Comparison of ENCODE assay signal across 30 cellular contexts in genomic region chr12:64296301-64296700, GRCh38.
DNase-seq lines count a peak whose midpoint lies in the region; TF ChIP-seq lines count a peak whose summit lies in the region.
"Had no signal": no experiment of that assay in that cellular context is flagged by ENCODE, and none has a peak within 500 bp of the region (broad histone marks: within the 10 kb centered on the region; RNA-seq: fewer than 3 reads in every experiment).

No MANE protein-coding gene starts in this region.

- H3K4me3 ChIP-seq in Caco-2 (ENCODE audit: low read depth, low read length) = no peak overlapping the region
- H3K4me3 ChIP-seq in trophoblast cell (ENCODE audit: low read depth, low read length) = no peak overlapping the region
- no peak overlapping the region for H3K4me3 ChIP-seq in tibial artery
- H3K4me3 ChIP-seq: A549; BLaER1; BLaER1 treated with 17β-estradiol and CSF1 and Interleukin-3, amounts not matched to agents 10 nM and 100 nM had no signal

- H3K27me3 ChIP-seq in Caco-2 (replicated peaks; ENCODE audit: control insufficient read depth, insufficient read depth, low read length) (no peaks in the 10 kb centered on the region), trophoblast cell (ENCODE audit: insufficient read depth, low read length) (no peaks in the 10 kb centered on the region), tibial artery (no peaks in the 10 kb centered on the region)
- H3K27me3 ChIP-seq: BLaER1; BLaER1 treated with 17β-estradiol and CSF1 and Interleukin-3, amounts not matched to agents 10 nM and 100 nM had no signal

- no peak overlapping the region for H2BK120ac ChIP-seq in trophoblast cell (ENCODE audit: insufficient read depth, low read length, poor library complexity)

- H3K4ac ChIP-seq in trophoblast cell (ENCODE audit: low read depth, low read length) = no peak overlapping the region

- H3K36me3 Mint-ChIP-seq in Caco-2 (ENCODE audit: insufficient read depth, unreplicated experiment) = peaks cover 6% of the 10 kb centered on the region
- H3K36me3 Mint-ChIP-seq: CD14-positive monocyte; CD4-positive, alpha-beta memory T cell; CD4-positive, CD25-positive, alpha-beta regulatory T cell; CD8-positive, alpha-beta memory T cell; CD8-positive, alpha-beta T cell had no signal

- DNase-seq in Caco-2 (no peak), trophoblast cell (peak; percentile 55 to 81), tibial artery (no peak), RWPE1 (ENCODE audit: low spot score) (no peak)
- DNase-seq: 8988T; ACHN; AML-193; BE2C; C1 segment of cervical spinal cord; Calu3; CD4-positive, alpha-beta memory T cell; CD4-positive, alpha-beta T cell; CD4-positive, CD25-positive, alpha-beta regulatory T cell; CD8-positive, alpha-beta memory T cell; CD8-positive, alpha-beta T cell; COR-L47; DMS 273 treated with DMSO at 0.1 percent for 48 hours; DMS153; DMS53; DMS79; DMS79 treated with DMSO at 0.1 percent for 48 hours; DND-41; EL had no signal

- H3K27ac ChIP-seq in trophoblast cell (ENCODE audit: low read depth, low read length) (no peak overlapping the region), tibial artery (no peak overlapping the region), RWPE1 (no peak overlapping the region)
- H3K27ac ChIP-seq: 22Rv1; A549; BLaER1; BLaER1 treated with 17β-estradiol and CSF1 and Interleukin-3, amounts not matched to agents 10 nM and 100 nM; C4-2B had no signal

- H2AK5ac ChIP-seq in trophoblast cell (ENCODE audit: low read length) = no peak overlapping the region

- peak overlapping the region; percentile 33 for H3K27ac Mint-ChIP-seq in Caco-2 (ENCODE audit: unreplicated experiment)
- H3K27ac Mint-ChIP-seq: B cell; CD14-positive monocyte; CD4-positive, alpha-beta memory T cell; CD4-positive, alpha-beta T cell; CD4-positive, CD25-positive, alpha-beta regulatory T cell; CD8-positive, alpha-beta memory T cell; CD8-positive, alpha-beta T cell had no signal

- H3K4me1 ChIP-seq in Caco-2 (no peaks in the 10 kb centered on the region), trophoblast cell (ENCODE audit: control insufficient read depth in 1 of 2, insufficient read depth in 2 of 2, low read length in 2 of 2) (no peaks in the 10 kb centered on the region), tibial artery (no peaks in the 10 kb centered on the region)
- H3K4me1 ChIP-seq: A549, BE2C had no signal

- no peak overlapping the region for H3K4me3 Mint-ChIP-seq in Caco-2 (ENCODE audit: unreplicated experiment)
- H3K4me3 Mint-ChIP-seq: B cell; CD14-positive monocyte; CD4-positive, alpha-beta memory T cell; CD4-positive, alpha-beta T cell; CD4-positive, CD25-positive, alpha-beta regulatory T cell; CD8-positive, alpha-beta memory T cell; CD8-positive, alpha-beta T cell had no signal

- H4K91ac ChIP-seq in trophoblast cell (ENCODE audit: low read depth, low read length) = no peak overlapping the region

- H2BK12ac ChIP-seq in trophoblast cell (ENCODE audit: low read length) = no peak overlapping the region

- CTCF ChIA-PET in Caco-2 (lab: Charles Lee) (no interaction called here), RWPE1 (lab: Yijun Ruan, JAX) (interaction anchor here (0.9 to 1.0 kb wide), 2 partner anchors 10 to 35 kb away, joined by 3 read pairs; no protein-coding TSS in a partner anchor)

- no peaks in the 10 kb centered on the region for H3K27me3 Mint-ChIP-seq in Caco-2 (ENCODE audit: insufficient read depth, unreplicated experiment)
- H3K27me3 Mint-ChIP-seq: B cell had no signal

- no TSS peak for BruUV-seq in Caco-2 (replicated peaks; lab: Mats Ljungman, UMichigan)

- no peak overlapping the region for H3K4me2 ChIP-seq in trophoblast cell (ENCODE audit: low read length)
- H3K4me2 ChIP-seq: A549; BLaER1; BLaER1 treated with 17β-estradiol and CSF1 and Interleukin-3, amounts not matched to agents 10 nM and 100 nM had no signal

- H3K9me3 ChIP-seq in Caco-2 = no peaks in the 10 kb centered on the region
- H3K9me3 ChIP-seq in trophoblast cell (ENCODE audit: insufficient read depth, low read depth, low read length) = peaks cover 4% of the 10 kb centered on the region
- no peaks in the 10 kb centered on the region for H3K9me3 ChIP-seq in tibial artery
- H3K9me3 ChIP-seq: A549, BE2C had no signal

- no peaks in the 10 kb centered on the region for H3K9me3 Mint-ChIP-seq in Caco-2 (ENCODE audit: unreplicated experiment)
- H3K9me3 Mint-ChIP-seq: CD4-positive, alpha-beta T cell; CD8-positive, alpha-beta T cell had no signal

- H3K79me1 ChIP-seq in trophoblast cell (ENCODE audit: low read length) = no peaks in the 10 kb centered on the region

- H3K4me1 Mint-ChIP-seq in Caco-2 (ENCODE audit: low read depth, unreplicated experiment) = peaks cover 6% of the 10 kb centered on the region
- H3K4me1 Mint-ChIP-seq: CD4-positive, CD25-positive, alpha-beta regulatory T cell; CD8-positive, alpha-beta memory T cell had no signal

- no peak overlapping the region for H3K9ac ChIP-seq in trophoblast cell (ENCODE audit: low read length)
- H3K9ac ChIP-seq: BLaER1; BLaER1 treated with 17β-estradiol and CSF1 and Interleukin-3, amounts not matched to agents 10 nM and 100 nM had no signal

- TF ChIP-seq CTCF in Caco-2 (IDR thresholded peaks at IDR 0.05; ENCODE audit: insufficient read depth in 1 of 2, low read depth in 1 of 2, low read length in 1 of 2, severe bottlenecking in 1 of 2, unreplicated experiment in 1 of 2) (no peak), tibial artery (IDR thresholded peaks at IDR 0.05) (no peak), RWPE1 (conservative IDR thresholded peaks at IDR 0.05; ENCODE audit: low read depth) (no peak)

- POLR2A ChIA-PET in Caco-2 (lab: Charles Lee) = no interaction called here
- POLR2A ChIA-PET in RWPE1 (lab: Yijun Ruan, JAX; ENCODE audit: low non-redundant PET) = no interaction called here

- no peak overlapping the region for H4K8ac ChIP-seq in trophoblast cell (ENCODE audit: low read depth, low read length)

- H3K14ac ChIP-seq in trophoblast cell (ENCODE audit: low read length) = no peak overlapping the region

- H3K79me2 ChIP-seq in trophoblast cell (ENCODE audit: control insufficient read depth, insufficient read depth, low read length, poor library complexity) = no peaks in the 10 kb centered on the region

- no peak overlapping the region for H3K23ac ChIP-seq in trophoblast cell (ENCODE audit: low read length)

- H3K18ac ChIP-seq in trophoblast cell (ENCODE audit: low read length) = no peak overlapping the region

- H4K12ac ChIP-seq in trophoblast cell (ENCODE audit: low read depth, low read length) = no peak overlapping the region

- no peak overlapping the region for H2BK5ac ChIP-seq in trophoblast cell (ENCODE audit: low read depth, low read length, poor library complexity)

- H2AFZ ChIP-seq in trophoblast cell (ENCODE audit: insufficient read depth, low read length, poor library complexity) = no peak overlapping the region

- no peaks in the 10 kb centered on the region for H3K36me3 ChIP-seq in Caco-2 (ENCODE audit: control insufficient read depth, insufficient read depth, low read length)
- H3K36me3 ChIP-seq in trophoblast cell (ENCODE audit: control insufficient read depth in 1 of 2, insufficient read depth in 2 of 2, low read length in 2 of 2) = no peaks in the 10 kb centered on the region
- no peaks in the 10 kb centered on the region for H3K36me3 ChIP-seq in tibial artery
- H3K36me3 ChIP-seq: BE2C; BLaER1; BLaER1 treated with 17β-estradiol and CSF1 and Interleukin-3, amounts not matched to agents 10 nM and 100 nM had no signal

- intact Hi-C loops in Caco-2 (cut with micrococcal nuclease; ENCODE audit: unreplicated experiment) = no loop called here
- intact Hi-C loops in tibial artery (cut with DNase I; ENCODE audit: low total_unique reads) = no loop called here

Comparison
In these comparisons a context has a peak if more than half of its experiments do, and no peak if none do; other contexts are left out.
1. DNase-seq: peak in trophoblast cell (2 of 2); none in Caco-2 (0 of 2), tibial artery (0 of 2) and RWPE1 (single experiment).